ENCODE assay signal across 15 cellular contexts in the genomic region with DNA sequence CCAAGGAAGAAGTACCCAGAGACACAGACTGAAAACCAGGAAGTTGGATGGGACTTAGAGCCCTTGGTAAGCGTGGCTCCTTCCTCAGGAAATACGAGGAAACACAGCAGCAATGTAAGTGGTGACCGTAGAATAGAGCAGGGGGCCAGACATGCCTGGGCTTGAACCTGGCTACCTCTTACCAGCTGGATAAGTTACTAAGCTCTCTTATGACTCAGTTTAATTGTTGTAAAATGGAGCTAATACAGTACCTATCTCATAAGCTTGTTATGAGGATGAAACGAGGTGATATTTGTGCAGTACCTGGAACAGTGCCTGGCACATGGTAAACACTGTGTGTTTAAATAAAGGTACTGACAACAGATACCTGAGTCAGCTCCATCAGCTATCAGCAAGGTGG. TPM values are rescaled to one million over a fixed set of nuclear protein-coding genes. Genes with fewer than 3 reads are reported as not detected.
DNase-seq lines count a peak whose midpoint lies in the region; ATAC-seq, FAIRE-seq and TF ChIP-seq lines count a peak whose summit lies in the region.
"Had no signal": no experiment of that assay in that cellular context is flagged by ENCODE, and none has a peak within 500 bp of the region (broad histone marks: within the 10 kb centered on the region; RNA-seq: fewer than 3 reads in every experiment).

No MANE protein-coding gene starts in this region.

- peaks cover 2% of the 10 kb centered on the region for H3K36me3 Mint-ChIP-seq in astrocyte (ENCODE audit: low read depth, unreplicated experiment)

- no peak overlapping the region for H3K27ac Mint-ChIP-seq in astrocyte (ENCODE audit: unreplicated experiment)
- H3K27ac Mint-ChIP-seq: nephron progenitor cell had no signal

- H3K4me1 ChIP-seq in astrocyte (ENCODE audit: insufficient read depth, low read length) (no peaks in the 10 kb centered on the region), keratinocyte (ENCODE audit: control insufficient read depth, extremely low read depth, insufficient read depth, low read length) (peaks cover 16% of the 10 kb centered on the region)

- intact Hi-C loops in Right ventricle myocardium inferior (cut with DNase I) = no loop called here

- peaks cover 20% of the 10 kb centered on the region for H3K27me3 ChIP-seq in astrocyte (ENCODE audit: insufficient read depth, low read length)
- no peaks in the 10 kb centered on the region for H3K27me3 ChIP-seq in keratinocyte (ENCODE audit: control insufficient read depth, extremely low read depth, insufficient read depth, low read length)
- H3K27me3 ChIP-seq: BLaER1 had no signal

- H3K36me3 ChIP-seq in astrocyte (ENCODE audit: insufficient read depth, low read length) = no peaks in the 10 kb centered on the region
- no peaks in the 10 kb centered on the region for H3K36me3 ChIP-seq in keratinocyte (ENCODE audit: control insufficient read depth in 2 of 2, extremely low read depth in 1 of 2, insufficient read depth in 2 of 2, low read length in 2 of 2)
- H3K36me3 ChIP-seq: BLaER1, suprapubic skin had no signal

- H3K9me3 ChIP-seq in astrocyte (ENCODE audit: insufficient read depth, low read depth, low read length) = no peaks in the 10 kb centered on the region
- no peaks in the 10 kb centered on the region for H3K9me3 ChIP-seq in keratinocyte (ENCODE audit: control insufficient read depth, low read depth, low read length)
- H3K9me3 ChIP-seq: BLaER1, suprapubic skin had no signal

- H3K27ac ChIP-seq in astrocyte (ENCODE audit: low read depth, low read length) (no peak overlapping the region), keratinocyte (ENCODE audit: control insufficient read depth, insufficient read depth, low read length) (peak overlapping the region; percentile 75)
- H3K27ac ChIP-seq: BLaER1, suprapubic skin had no signal

- peak overlapping the region; percentile 24 for H2AFZ ChIP-seq in astrocyte (ENCODE audit: low read depth, low read length)
- H2AFZ ChIP-seq in keratinocyte (ENCODE audit: control insufficient read depth, low read length) = peak overlapping the region; percentile 87

- no peak overlapping the region for H3K4me3 Mint-ChIP-seq in astrocyte (ENCODE audit: unreplicated experiment)
- H3K4me3 Mint-ChIP-seq: nephron progenitor cell had no signal

- H3K4me1 Mint-ChIP-seq in astrocyte (ENCODE audit: low read depth, unreplicated experiment) = no peaks in the 10 kb centered on the region

- dilution Hi-C loops in keratinocyte (cut with MboI; ENCODE audit: extremely low pct_ligation_motif_present, low sequenced_read_pairs) = no loop called here

- H3K79me2 ChIP-seq in astrocyte (ENCODE audit: insufficient read depth, low read length) (no peaks in the 10 kb centered on the region), keratinocyte (ENCODE audit: control insufficient read depth, insufficient read depth, low read length) (no peaks in the 10 kb centered on the region)

- no peaks in the 10 kb centered on the region for H3K9me1 ChIP-seq in keratinocyte (ENCODE audit: control insufficient read depth, extremely low read depth, insufficient read depth, low read length)

- no peak overlapping the region for H3K4me2 ChIP-seq in astrocyte (ENCODE audit: low read length)
- H3K4me2 ChIP-seq in keratinocyte (ENCODE audit: control insufficient read depth, extremely low read depth, insufficient read depth, low read depth, low read length) = peak overlapping the region; percentile 84
- H3K4me2 ChIP-seq: BLaER1 had no signal

- H3K9ac ChIP-seq in astrocyte (ENCODE audit: low read length) (no peak overlapping the region), keratinocyte (ENCODE audit: control insufficient read depth, extremely low read depth, insufficient read depth, low read length) (peak overlapping the region; percentile 31)
- H3K9ac ChIP-seq: BLaER1 had no signal

- ATAC-seq in HG03039 (IDR thresholded peaks at IDR 0.05; ENCODE audit: unreplicated experiment) (no peak), Right ventricle myocardium inferior (no peak)

- TF ChIP-seq CTCF in astrocyte (IDR thresholded peaks at IDR 0.05; ENCODE audit: insufficient read depth, low read depth, low read length) (no peak), keratinocyte (optimal IDR thresholded peaks at IDR 0.05 in 1 of 3, IDR thresholded peaks at IDR 0.05 in 1 of 3, conservative IDR thresholded peaks at IDR 0.05 in 1 of 3; ENCODE audit: extremely low read depth in 1 of 3, insufficient read depth in 2 of 3, low read length in 3 of 3) (peak in 2 of 3 experiments; percentile 18 to 36)

- FAIRE-seq in astrocyte (lab: Jason Lieb, UNC) = no peak
- FAIRE-seq in keratinocyte (lab: Jason Lieb, UNC) = peak; percentile 99
- FAIRE-seq: colon had no signal

- H3K9me3 Mint-ChIP-seq in astrocyte (ENCODE audit: unreplicated experiment) = peaks cover 3% of the 10 kb centered on the region
- H3K9me3 Mint-ChIP-seq: nephron progenitor cell had no signal

- H3K4me3 ChIP-seq in astrocyte (ENCODE audit: insufficient read depth, low read depth, low read length) (no peak overlapping the region), keratinocyte (ENCODE audit: control insufficient read depth in 2 of 3, extremely low read depth in 1 of 3, insufficient read depth in 2 of 3, low read depth in 1 of 3, low read length in 3 of 3) (peak overlapping the region in 2 of 3 experiments; percentile 11 to 39)
- H3K4me3 ChIP-seq: BLaER1, suprapubic skin had no signal

- H4K20me1 ChIP-seq in astrocyte (ENCODE audit: insufficient read depth, low read length) (no peaks in the 10 kb centered on the region), keratinocyte (ENCODE audit: control insufficient read depth, extremely low read depth, insufficient read depth, low read length) (no peaks in the 10 kb centered on the region)
- H4K20me1 ChIP-seq: BLaER1 had no signal

- peaks cover 23% of the 10 kb centered on the region for H3K27me3 Mint-ChIP-seq in astrocyte (ENCODE audit: low read depth, unreplicated experiment)

- DNase-seq in GDM1 (lab: John Stamatoyannopoulos, UW) = peak; percentile 76
- DNase-seq in LHCN-M2 (ENCODE audit: low read depth) = peak; percentile 8
- DNase-seq in astrocyte (ENCODE audit: low read depth) = no peak
- peak; percentile 79 for DNase-seq in keratinocyte (ENCODE audit: low read depth, low spot score)
- no peak for DNase-seq in NCI-H2171 treated with DMSO at 0.1 percent for 48 hours (lab: John Stamatoyannopoulos, UW)
- DNase-seq in Right ventricle myocardium inferior (ENCODE audit: missing footprints) = no peak
- DNase-seq in globus pallidus (ENCODE audit: low spot score) = no peak
- DNase-seq: activated CD4-positive, alpha-beta T cell treated with anti-CD3 and anti-CD28 coated beads, Interleukin-2, amount 50 U/mL, for 48 hours; NCI-H1417 treated with DMSO at 0.1 percent for 48 hours; NCI-H526 treated with DMSO at 0.1 percent for 48 hours; nephron progenitor cell had no signal

RNA-seq across cellular contexts. Expression of gene EBNA1BP2, which starts 19.2 kb away (rescaled TPM):
- total RNA-seq in LHCN-M2 (2014; rRNA removed) (111 and 122 TPM in 2 replicates), astrocyte (70.1 and 81.6 TPM in 2 replicates), Right ventricle myocardium inferior (26.8 TPM)
- 108 TPM for polyA plus RNA-seq in LHCN-M2 (2012)
- 53.2 to 140 TPM (median 122 TPM) in 3 replicates for polyA plus RNA-seq in keratinocyte
- 143 TPM for polyA plus RNA-seq in keratinocyte (2011; ENCODE audit: low read depth)
- polyA plus RNA-seq in keratinocyte (2011; cell fraction: cytosol; rRNA removed) = 79.5 and 96.5 TPM in 2 replicates
- 78.2 and 80.3 TPM in 2 replicates for polyA plus RNA-seq in keratinocyte (2011; cell fraction: nucleus; rRNA removed)
- 81.7 and 163 TPM in 2 replicates for polyA plus RNA-seq in keratinocyte (2012; ENCODE audit: low replicate concordance)
- 25.0 to 43.8 TPM (median 43.6 TPM) in 3 replicates for polyA minus RNA-seq in keratinocyte
- 46.4 TPM for polyA minus RNA-seq in keratinocyte (2011; cell fraction: cytosol; rRNA and poly(A)+ RNA removed)
- polyA minus RNA-seq in keratinocyte (2011; cell fraction: nucleus; rRNA and poly(A)+ RNA removed) = 19.8 and 28.1 TPM in 2 replicates

RNA-seq across cellular contexts. Expression of gene CFAP57, which starts 19.3 kb away (rescaled TPM):
- not detected in 2 replicates for total RNA-seq in LHCN-M2 (2014; rRNA removed)
- polyA plus RNA-seq in LHCN-M2 (2012) = 0.28 TPM
- total RNA-seq in astrocyte = 0.18 and 0.29 TPM in 2 replicates
- 0.24 to 0.39 TPM (median 0.32 TPM) in 3 replicates for polyA plus RNA-seq in keratinocyte
- 0.37 TPM for polyA plus RNA-seq in keratinocyte (2011; ENCODE audit: low read depth)
- 0.16 and 0.22 TPM in 2 replicates for polyA plus RNA-seq in keratinocyte (2011; cell fraction: cytosol; rRNA removed)
- 0.43 and 0.45 TPM in 2 replicates for polyA plus RNA-seq in keratinocyte (2011; cell fraction: nucleus; rRNA removed)
- 0.13 and 0.22 TPM in 2 replicates for polyA plus RNA-seq in keratinocyte (2012; ENCODE audit: low replicate concordance)
- polyA minus RNA-seq in keratinocyte = 0.10 to 0.22 TPM in 2 of 3 replicates, not detected in the other
- polyA minus RNA-seq in keratinocyte (2011; cell fraction: cytosol; rRNA and poly(A)+ RNA removed) = not detected
- polyA minus RNA-seq in keratinocyte (2011; cell fraction: nucleus; rRNA and poly(A)+ RNA removed) = 0.53 and 0.78 TPM in 2 replicates
- not detected for total RNA-seq in Right ventricle myocardium inferior

Comparison
In these comparisons a context has a peak if more than half of its experiments do, and no peak if none do; other contexts are left out.
1. DNase-seq: peak in GDM1 (single experiment), LHCN-M2 (single experiment) and keratinocyte (single experiment); none in astrocyte (single experiment), NCI-H2171 treated with DMSO at 0.1 percent for 48 hours (single experiment), Right ventricle myocardium inferior (single experiment) and globus pallidus (single experiment).